8 cellular contexts compared by ENCODE assay signal in the genomic region with DNA sequence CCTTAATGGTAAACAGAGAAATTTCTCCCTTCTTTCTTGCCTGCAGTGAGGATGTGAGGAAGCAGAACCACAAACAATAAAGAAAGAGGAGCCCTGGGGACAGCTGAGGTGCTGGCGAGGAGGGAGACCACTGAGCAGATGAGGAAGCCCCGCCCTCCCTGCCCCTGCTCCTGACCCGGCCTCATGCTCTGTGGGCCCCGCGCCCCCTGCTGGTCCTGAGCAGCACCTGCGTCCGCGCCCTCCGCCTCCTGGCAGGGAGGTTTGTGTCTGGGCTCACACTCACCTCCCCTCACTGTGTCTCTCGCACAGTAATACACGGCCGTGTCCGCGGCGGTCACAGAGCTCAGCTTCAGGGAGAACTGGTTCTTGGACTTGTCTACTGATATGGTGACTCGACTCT.
A peak's percentile ranks its signal among the peaks of the same experiment; 100 is the strongest.
DNase-seq lines count a peak whose midpoint lies in the region; ATAC-seq, FAIRE-seq and TF ChIP-seq lines count a peak whose summit lies in the region.
"Not testable (repeated sequence)": the region's sequence is repeated elsewhere in the genome, so short reads cannot be mapped to it uniquely, and the experiment has no call there.

No MANE protein-coding gene starts in this region.

- CTCF ChIA-PET in K562 (lab: Yijun Ruan, JAX; ENCODE audit: low intra/inter-chr PET ratio): not testable (repeated sequence)

- H2AFZ ChIP-seq in K562 (ENCODE audit: low read depth, low read length): not testable (repeated sequence)

- not testable (repeated sequence) for H3K9ac ChIP-seq in K562 (ENCODE audit: insufficient read depth in 1 of 2, low read depth in 2 of 2, low read length in 2 of 2)

- ATAC-seq in GM18502 (IDR thresholded peaks at IDR 0.05; ENCODE audit: poor library complexity, unreplicated experiment) (peak; percentile 89), GM18868 (IDR thresholded peaks at IDR 0.05; ENCODE audit: unreplicated experiment) (peak; percentile 90), GM19397 (IDR thresholded peaks at IDR 0.05; ENCODE audit: unreplicated experiment) (peak; percentile 74), GM21576 (IDR thresholded peaks at IDR 0.05; ENCODE audit: unreplicated experiment) (peak; percentile 70), HG02759 (IDR thresholded peaks at IDR 0.05; ENCODE audit: unreplicated experiment) (peak; percentile 92), HG03159 (IDR thresholded peaks at IDR 0.05; ENCODE audit: unreplicated experiment) (peak; percentile 55), HG03469 (IDR thresholded peaks at IDR 0.05; ENCODE audit: unreplicated experiment) (peak; percentile 84), K562 (peak; percentile 94)

- intact Hi-C loops in K562 (cut with micrococcal nuclease): not testable (repeated sequence)

- in situ Hi-C loops in K562 (cut with MboI): loop anchor here (25.0 kb wide), 2 partner anchors 480 to 1080 kb away; no protein-coding TSS in a partner anchor

- H3K4me3 ChIP-seq in K562: not testable (repeated sequence)

- H3K9me3 ChIP-seq in K562 (replicated peaks; ENCODE audit: control insufficient read depth, insufficient read depth, low read depth, low read length): not testable (repeated sequence)

- TF ChIP-seq EP300 in K562 (IDR thresholded peaks at IDR 0.05; ENCODE audit: low read length): not testable (repeated sequence)

- not testable (repeated sequence) for H3K27ac ChIP-seq in K562 (ENCODE audit: extremely low read depth, low read depth, low read length)

- not testable (repeated sequence) for TF ChIP-seq POLR2A in K562 (conservative IDR thresholded peaks at IDR 0.05)

- not testable (repeated sequence) for TF ChIP-seq CTCF in K562 (IDR thresholded peaks at IDR 0.05 in 2 of 3, conservative IDR thresholded peaks at IDR 0.05 in 1 of 3; ENCODE audit: insufficient read depth in 2 of 3, low read depth in 1 of 3, low read length in 3 of 3)

- not testable (repeated sequence) for H3K4me1 ChIP-seq in K562 (replicated peaks in 1 of 2; ENCODE audit: control insufficient read depth in 2 of 2, insufficient read depth in 2 of 2, low read length in 2 of 2)

- not testable (repeated sequence) for H3K79me2 ChIP-seq in K562 (ENCODE audit: control insufficient read depth, insufficient read depth, low read length)

- POLR2A ChIA-PET in K562 (lab: Yijun Ruan, JAX): not testable (repeated sequence)

- not testable (repeated sequence) for H3K9me1 ChIP-seq in K562 (ENCODE audit: control insufficient read depth, insufficient read depth, low read length)

- not testable (repeated sequence) for FAIRE-seq in K562 (lab: Jason Lieb, UNC)

- not testable (repeated sequence) for H4K20me1 ChIP-seq in K562 (replicated peaks; ENCODE audit: control insufficient read depth, insufficient read depth, low read length)

- not testable (repeated sequence) for H3K27me3 ChIP-seq in K562 (ENCODE audit: control insufficient read depth in 2 of 2, insufficient read depth in 2 of 2, low read length in 2 of 2)

- BruUV-seq in K562 (replicated peaks; lab: Mats Ljungman, UMichigan): not testable (repeated sequence)

- H3K36me3 ChIP-seq in K562 (ENCODE audit: control insufficient read depth, insufficient read depth, low read length): not testable (repeated sequence)

- not testable (repeated sequence) for H3K4me2 ChIP-seq in K562 (ENCODE audit: insufficient read depth, low read length)

- not testable (repeated sequence) for TF ChIP-seq RAD21 in K562 (CRISPR knock-in tag; conservative IDR thresholded peaks at IDR 0.05 in 1 of 2, IDR thresholded peaks at IDR 0.05 in 1 of 2)

- not testable (repeated sequence) for DNase-seq in K562 (ENCODE audit: extremely low read depth in 1 of 4, low spot score in 3 of 4)

- WGBS in K562 (ENCODE audit: insufficient coverage, low coverage, missing lambda C conversion rate): no CpG with 5 or more reads among the region's 16 CpGs
